ENCODE assay signal across 13 cellular contexts in the genomic region with DNA sequence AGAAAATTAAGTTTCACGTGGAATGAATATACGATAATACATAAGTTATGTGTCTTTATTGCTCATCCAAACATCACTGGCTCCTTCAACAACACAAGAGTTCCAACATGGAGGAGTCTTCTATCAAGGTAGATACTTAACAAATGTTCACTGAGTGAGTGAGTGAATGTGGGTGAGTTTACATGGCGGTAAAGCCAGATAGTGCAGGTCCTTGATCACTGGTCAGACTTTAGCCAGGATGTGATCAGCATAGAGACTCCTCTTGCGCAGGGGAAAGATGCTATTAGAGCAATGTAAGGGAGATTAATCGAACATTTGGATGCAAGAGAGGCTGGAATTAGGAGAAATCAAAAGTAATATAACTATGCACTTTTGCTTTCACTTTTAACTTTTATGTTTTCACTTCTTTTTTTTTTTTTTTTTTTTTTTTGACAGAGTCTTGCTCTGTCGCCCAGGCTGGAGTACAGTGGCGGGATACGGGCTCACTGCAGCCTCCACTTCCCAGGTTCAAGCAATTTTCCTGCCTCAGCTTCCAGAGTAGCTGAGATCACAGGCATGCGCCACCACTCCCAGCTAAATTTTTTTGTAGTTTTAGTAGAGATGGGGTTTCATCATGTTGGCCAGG.
DNase-seq lines count a peak whose midpoint lies in the region; ATAC-seq and TF ChIP-seq lines count a peak whose summit lies in the region.
"Had no signal": no experiment of that assay in that cellular context is flagged by ENCODE, and none has a peak within 500 bp of the region (broad histone marks: within the 10 kb centered on the region; RNA-seq: fewer than 3 reads in every experiment).

No MANE protein-coding gene starts in this region.

- no peak for DNase-seq in CD14-positive monocyte (ENCODE audit: low spot score)
- DNase-seq in OCI-M1 (lab: John Stamatoyannopoulos, UW): peak; percentile 12
- no peak for DNase-seq in effector memory CD8-positive, alpha-beta T cell
- DNase-seq in psoas muscle: no peak
- no peak for DNase-seq in iPS-NIHi7 (ENCODE audit: extremely low spot score)
- no peak for DNase-seq in NCI-H510A treated with DMSO at 0.1 percent for 48 hours (lab: John Stamatoyannopoulos, UW)
- no peak for DNase-seq in chondrocyte (ENCODE audit: low spot score)
- DNase-seq: hippocampal formation, NCI-H2081 treated with DMSO at 0.1 percent for 48 hours, SK-N-SH had no signal

- H3K27ac ChIP-seq in psoas muscle: no peak overlapping the region
- H3K27ac ChIP-seq: KMS-11 had no signal

- ATAC-seq in GM18907 (IDR thresholded peaks at IDR 0.05; ENCODE audit: unreplicated experiment) (peak; percentile 51), psoas muscle (no peak)
- peak; percentile 73 for ATAC-seq in effector memory CD8-positive, alpha-beta T cell (replicated peaks)
- ATAC-seq: WTC11 had no signal

- no peaks in the 10 kb centered on the region for H3K27me3 ChIP-seq in psoas muscle (ENCODE audit: insufficient read depth in 3 of 3, low read length in 2 of 3)

- 91 to 94% (median 92%) methylated on average over 9 of the region's 9 CpGs for WGBS in psoas muscle, 3 donors

- H3K9me3 Mint-ChIP-seq in CD14-positive monocyte (no peaks in the 10 kb centered on the region), chondrocyte (ENCODE audit: low read depth) (peaks cover 3% of the 10 kb centered on the region)
- H3K9me3 Mint-ChIP-seq in effector memory CD8-positive, alpha-beta T cell: no peaks in the 10 kb centered on the region

- H3K36me3 ChIP-seq in psoas muscle (ENCODE audit: insufficient read depth in 1 of 2, low read depth in 1 of 2): no peaks in the 10 kb centered on the region

- H3K4me1 Mint-ChIP-seq in CD14-positive monocyte: peaks cover 52% of the 10 kb centered on the region
- peaks cover 17 to 23% of the 10 kb centered on the region in 2 donors for H3K4me1 Mint-ChIP-seq in effector memory CD8-positive, alpha-beta T cell (ENCODE audit: low read depth in 2 of 2)
- H3K4me1 Mint-ChIP-seq in chondrocyte (ENCODE audit: low read depth): peaks cover 7% of the 10 kb centered on the region

- intact Hi-C loops in CD14-positive monocyte (cut with micrococcal nuclease): no loop called here
- intact Hi-C loops in psoas muscle (cut with DNase I): no loop called here

- no peak overlapping the region for H3K4me3 ChIP-seq in psoas muscle

- no peaks in the 10 kb centered on the region for H3K36me3 Mint-ChIP-seq in CD14-positive monocyte
- peaks cover 9% of the 10 kb centered on the region for H3K36me3 Mint-ChIP-seq in effector memory CD8-positive, alpha-beta T cell (ENCODE audit: insufficient read depth)
- H3K36me3 Mint-ChIP-seq in chondrocyte (ENCODE audit: low read depth): no peaks in the 10 kb centered on the region
- H3K36me3 Mint-ChIP-seq: WTC11 had no signal

- no peaks in the 10 kb centered on the region for H3K9me3 ChIP-seq in psoas muscle
- H3K9me3 ChIP-seq: SK-N-SH had no signal

- H3K27ac Mint-ChIP-seq in CD14-positive monocyte: peak overlapping the region; percentile 76 to 90 (median 86)
- peak overlapping the region; percentile 61 to 71 for H3K27ac Mint-ChIP-seq in effector memory CD8-positive, alpha-beta T cell
- H3K27ac Mint-ChIP-seq in chondrocyte (ENCODE audit: unreplicated experiment): no peak overlapping the region
- H3K27ac Mint-ChIP-seq: WTC11 had no signal

- TF ChIP-seq CTCF in CD14-positive monocyte (IDR thresholded peaks at IDR 0.05): no peak
- no peak for TF ChIP-seq CTCF in psoas muscle (IDR thresholded peaks at IDR 0.05)
- TF ChIP-seq CTCF in chondrocyte (IDR thresholded peaks at IDR 0.05): no peak

- no peaks in the 10 kb centered on the region for H3K4me1 ChIP-seq in psoas muscle

- peak overlapping the region; percentile 45 to 90 for H3K4me3 Mint-ChIP-seq in CD14-positive monocyte
- H3K4me3 Mint-ChIP-seq in effector memory CD8-positive, alpha-beta T cell: peak overlapping the region; percentile 55 to 61
- H3K4me3 Mint-ChIP-seq in chondrocyte (ENCODE audit: unreplicated experiment): no peak overlapping the region
- H3K4me3 Mint-ChIP-seq: WTC11 had no signal

- H3K27me3 Mint-ChIP-seq in CD14-positive monocyte (ENCODE audit: low read depth in 3 of 3) (peaks cover 0 to 4% (median 3%) of the 10 kb centered on the region in 3 donors), chondrocyte (ENCODE audit: low read depth) (no peaks in the 10 kb centered on the region)
- H3K27me3 Mint-ChIP-seq in effector memory CD8-positive, alpha-beta T cell: no peaks in the 10 kb centered on the region

Comparison
In these comparisons a context has a peak if more than half of its experiments do, and no peak if none do; other contexts are left out.
1. ATAC-seq: peak in GM18907 (single experiment) and effector memory CD8-positive, alpha-beta T cell (single experiment); none in psoas muscle (0 of 4).